ENCODE assay signal across 12 cellular contexts in genomic region chr12:93229494-93230310, GRCh38.
DNase-seq lines count a peak whose midpoint lies in the region; ATAC-seq and TF ChIP-seq lines count a peak whose summit lies in the region.
"Had no signal": no experiment of that assay in that cellular context is flagged by ENCODE, and none has a peak within 500 bp of the region (broad histone marks: within the 10 kb centered on the region; RNA-seq: fewer than 3 reads in every experiment).

No MANE protein-coding gene starts in this region.

- no peak for TF ChIP-seq CTCF in fibroblast of mammary gland (conservative IDR thresholded peaks at IDR 0.05; ENCODE audit: control insufficient read depth, insufficient read depth, low read depth, low read length)

- no peak overlapping the region for H3K27ac Mint-ChIP-seq in activated CD4-positive, alpha-beta T cell treated with anti-CD3 and anti-CD28 coated beads for 36 hours
- H3K27ac Mint-ChIP-seq: activated naive CD4-positive, alpha-beta T cell treated with anti-CD3 and anti-CD28 coated beads, Interleukin-2, amount 50 U/mL, for 24 hours had no signal

- H3K36me3 Mint-ChIP-seq in activated CD4-positive, alpha-beta T cell treated with anti-CD3 and anti-CD28 coated beads for 36 hours (ENCODE audit: low read depth), result no peaks in the 10 kb centered on the region
- H3K36me3 Mint-ChIP-seq: activated naive CD4-positive, alpha-beta T cell treated with anti-CD3 and anti-CD28 coated beads, Interleukin-2, amount 50 U/mL, for 24 hours had no signal

- H3K4me3 ChIP-seq in fibroblast of mammary gland (ENCODE audit: control insufficient read depth, low read depth, low read length), result no peak overlapping the region
- H3K4me3 ChIP-seq: sigmoid colon had no signal

- CTCF ChIA-PET in activated CD4-positive, alpha-beta T cell treated with anti-CD3 and anti-CD28 coated beads for 36 hours (lab: Charles Lee), result no interaction called here

- H3K4me3 Mint-ChIP-seq in activated CD4-positive, alpha-beta T cell treated with anti-CD3 and anti-CD28 coated beads for 36 hours, result no peak overlapping the region
- H3K4me3 Mint-ChIP-seq: activated naive CD4-positive, alpha-beta T cell treated with anti-CD3 and anti-CD28 coated beads, Interleukin-2, amount 50 U/mL, for 24 hours had no signal

- H3K27me3 Mint-ChIP-seq in activated CD4-positive, alpha-beta T cell treated with anti-CD3 and anti-CD28 coated beads for 36 hours, result peaks cover 4% of the 10 kb centered on the region
- H3K27me3 Mint-ChIP-seq: activated naive CD4-positive, alpha-beta T cell treated with anti-CD3 and anti-CD28 coated beads, Interleukin-2, amount 50 U/mL, for 24 hours had no signal

- ATAC-seq in activated CD4-positive, alpha-beta T cell treated with anti-CD3 and anti-CD28 coated beads for 36 hours, result peak; percentile 51

- no peaks in the 10 kb centered on the region for H3K4me1 Mint-ChIP-seq in activated CD4-positive, alpha-beta T cell treated with anti-CD3 and anti-CD28 coated beads for 36 hours
- H3K4me1 Mint-ChIP-seq: activated naive CD4-positive, alpha-beta T cell treated with anti-CD3 and anti-CD28 coated beads, Interleukin-2, amount 50 U/mL, for 24 hours had no signal

- POLR2A ChIA-PET in activated CD4-positive, alpha-beta T cell treated with anti-CD3 and anti-CD28 coated beads for 36 hours (lab: Charles Lee), result no interaction called here

- no peak for DNase-seq in activated CD4-positive, alpha-beta T cell treated with anti-CD3 and anti-CD28 coated beads for 36 hours
- no peak for DNase-seq in activated CD4-positive, alpha-beta T cell treated with anti-CD3 and anti-CD28 coated beads for 1 hour
- peak; percentile 93 for DNase-seq in SK-N-DZ (ENCODE audit: low spot score)
- DNase-seq in fibroblast of mammary gland (ENCODE audit: low read depth), result peak; percentile 88
- peak; percentile 71 for DNase-seq in stromal cell of bone marrow (ENCODE audit: low read depth)
- no peak for DNase-seq in NCI-H2107 (lab: John Stamatoyannopoulos, UW)
- no peak for DNase-seq in NCI-H1694 (lab: John Stamatoyannopoulos, UW)
- DNase-seq in DMS153 treated with DMSO at 0.1 percent for 48 hours (lab: John Stamatoyannopoulos, UW; ENCODE audit: unreplicated experiment), result no peak
- DNase-seq: activated CD4-positive, alpha-beta T cell treated with anti-CD3 and anti-CD28 coated beads for 4 hours; NCI-H1694 treated with DMSO at 0.1 percent for 48 hours; sigmoid colon had no signal

- no peaks in the 10 kb centered on the region for H3K9me3 Mint-ChIP-seq in activated CD4-positive, alpha-beta T cell treated with anti-CD3 and anti-CD28 coated beads for 36 hours (ENCODE audit: low read depth)

- intact Hi-C loops in activated CD4-positive, alpha-beta T cell treated with anti-CD3 and anti-CD28 coated beads for 36 hours (cut with DNase I, micrococcal nuclease), result no loop called here

Comparison
In these comparisons a context has a peak if more than half of its experiments do, and no peak if none do; other contexts are left out.
1. DNase-seq: peak in SK-N-DZ (single experiment), fibroblast of mammary gland (single experiment) and stromal cell of bone marrow (single experiment); none in activated CD4-positive, alpha-beta T cell treated with anti-CD3 and anti-CD28 coated beads for 36 hours (single experiment), activated CD4-positive, alpha-beta T cell treated with anti-CD3 and anti-CD28 coated beads for 1 hour (single experiment), NCI-H2107 (single experiment), NCI-H1694 (single experiment) and DMS153 treated with DMSO at 0.1 percent for 48 hours (single experiment).